ENCODE assay signal across 1 cellular context in genomic region chr1:162943627-162944026, GRCh38.
TF ChIP-seq lines count a peak whose summit lies in the region.

No MANE protein-coding gene starts in this region.

TF ChIP-seq in H1, 55 proteins besides CTCF, POLR2A, EP300 and RAD21 (continued from another document):
- TF ChIP-seq, protein P1, sequence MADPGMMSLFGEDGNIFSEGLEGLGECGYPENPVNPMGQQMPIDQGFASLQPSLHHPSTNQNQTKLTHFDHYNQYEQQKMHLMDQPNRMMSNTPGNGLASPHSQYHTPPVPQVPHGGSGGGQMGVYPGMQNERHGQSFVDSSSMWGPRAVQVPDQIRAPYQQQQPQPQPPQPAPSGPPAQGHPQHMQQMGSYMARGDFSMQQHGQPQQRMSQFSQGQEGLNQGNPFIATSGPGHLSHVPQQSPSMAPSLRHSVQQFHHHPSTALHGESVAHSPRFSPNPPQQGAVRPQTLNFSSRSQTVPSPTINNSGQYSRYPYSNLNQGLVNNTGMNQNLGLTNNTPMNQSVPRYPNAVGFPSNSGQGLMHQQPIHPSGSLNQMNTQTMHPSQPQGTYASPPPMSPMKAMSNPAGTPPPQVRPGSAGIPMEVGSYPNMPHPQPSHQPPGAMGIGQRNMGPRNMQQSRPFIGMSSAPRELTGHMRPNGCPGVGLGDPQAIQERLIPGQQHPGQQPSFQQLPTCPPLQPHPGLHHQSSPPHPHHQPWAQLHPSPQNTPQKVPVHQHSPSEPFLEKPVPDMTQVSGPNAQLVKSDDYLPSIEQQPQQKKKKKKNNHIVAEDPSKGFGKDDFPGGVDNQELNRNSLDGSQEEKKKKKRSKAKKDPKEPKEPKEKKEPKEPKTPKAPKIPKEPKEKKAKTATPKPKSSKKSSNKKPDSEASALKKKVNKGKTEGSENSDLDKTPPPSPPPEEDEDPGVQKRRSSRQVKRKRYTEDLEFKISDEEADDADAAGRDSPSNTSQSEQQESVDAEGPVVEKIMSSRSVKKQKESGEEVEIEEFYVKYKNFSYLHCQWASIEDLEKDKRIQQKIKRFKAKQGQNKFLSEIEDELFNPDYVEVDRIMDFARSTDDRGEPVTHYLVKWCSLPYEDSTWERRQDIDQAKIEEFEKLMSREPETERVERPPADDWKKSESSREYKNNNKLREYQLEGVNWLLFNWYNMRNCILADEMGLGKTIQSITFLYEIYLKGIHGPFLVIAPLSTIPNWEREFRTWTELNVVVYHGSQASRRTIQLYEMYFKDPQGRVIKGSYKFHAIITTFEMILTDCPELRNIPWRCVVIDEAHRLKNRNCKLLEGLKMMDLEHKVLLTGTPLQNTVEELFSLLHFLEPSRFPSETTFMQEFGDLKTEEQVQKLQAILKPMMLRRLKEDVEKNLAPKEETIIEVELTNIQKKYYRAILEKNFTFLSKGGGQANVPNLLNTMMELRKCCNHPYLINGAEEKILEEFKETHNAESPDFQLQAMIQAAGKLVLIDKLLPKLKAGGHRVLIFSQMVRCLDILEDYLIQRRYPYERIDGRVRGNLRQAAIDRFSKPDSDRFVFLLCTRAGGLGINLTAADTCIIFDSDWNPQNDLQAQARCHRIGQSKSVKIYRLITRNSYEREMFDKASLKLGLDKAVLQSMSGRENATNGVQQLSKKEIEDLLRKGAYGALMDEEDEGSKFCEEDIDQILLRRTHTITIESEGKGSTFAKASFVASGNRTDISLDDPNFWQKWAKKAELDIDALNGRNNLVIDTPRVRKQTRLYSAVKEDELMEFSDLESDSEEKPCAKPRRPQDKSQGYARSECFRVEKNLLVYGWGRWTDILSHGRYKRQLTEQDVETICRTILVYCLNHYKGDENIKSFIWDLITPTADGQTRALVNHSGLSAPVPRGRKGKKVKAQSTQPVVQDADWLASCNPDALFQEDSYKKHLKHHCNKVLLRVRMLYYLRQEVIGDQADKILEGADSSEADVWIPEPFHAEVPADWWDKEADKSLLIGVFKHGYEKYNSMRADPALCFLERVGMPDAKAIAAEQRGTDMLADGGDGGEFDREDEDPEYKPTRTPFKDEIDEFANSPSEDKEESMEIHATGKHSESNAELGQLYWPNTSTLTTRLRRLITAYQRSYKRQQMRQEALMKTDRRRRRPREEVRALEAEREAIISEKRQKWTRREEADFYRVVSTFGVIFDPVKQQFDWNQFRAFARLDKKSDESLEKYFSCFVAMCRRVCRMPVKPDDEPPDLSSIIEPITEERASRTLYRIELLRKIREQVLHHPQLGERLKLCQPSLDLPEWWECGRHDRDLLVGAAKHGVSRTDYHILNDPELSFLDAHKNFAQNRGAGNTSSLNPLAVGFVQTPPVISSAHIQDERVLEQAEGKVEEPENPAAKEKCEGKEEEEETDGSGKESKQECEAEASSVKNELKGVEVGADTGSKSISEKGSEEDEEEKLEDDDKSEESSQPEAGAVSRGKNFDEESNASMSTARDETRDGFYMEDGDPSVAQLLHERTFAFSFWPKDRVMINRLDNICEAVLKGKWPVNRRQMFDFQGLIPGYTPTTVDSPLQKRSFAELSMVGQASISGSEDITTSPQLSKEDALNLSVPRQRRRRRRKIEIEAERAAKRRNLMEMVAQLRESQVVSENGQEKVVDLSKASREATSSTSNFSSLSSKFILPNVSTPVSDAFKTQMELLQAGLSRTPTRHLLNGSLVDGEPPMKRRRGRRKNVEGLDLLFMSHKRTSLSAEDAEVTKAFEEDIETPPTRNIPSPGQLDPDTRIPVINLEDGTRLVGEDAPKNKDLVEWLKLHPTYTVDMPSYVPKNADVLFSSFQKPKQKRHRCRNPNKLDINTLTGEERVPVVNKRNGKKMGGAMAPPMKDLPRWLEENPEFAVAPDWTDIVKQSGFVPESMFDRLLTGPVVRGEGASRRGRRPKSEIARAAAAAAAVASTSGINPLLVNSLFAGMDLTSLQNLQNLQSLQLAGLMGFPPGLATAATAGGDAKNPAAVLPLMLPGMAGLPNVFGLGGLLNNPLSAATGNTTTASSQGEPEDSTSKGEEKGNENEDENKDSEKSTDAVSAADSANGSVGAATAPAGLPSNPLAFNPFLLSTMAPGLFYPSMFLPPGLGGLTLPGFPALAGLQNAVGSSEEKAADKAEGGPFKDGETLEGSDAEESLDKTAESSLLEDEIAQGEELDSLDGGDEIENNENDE (IDR thresholded peaks at IDR 0.05; ENCODE audit: insufficient replicate concordance, low read length): no peak
- TF ChIP-seq CHD1 (IDR thresholded peaks at IDR 0.05; ENCODE audit: low read depth, low read length): no peak
